10 cellular contexts compared by ENCODE assay signal in the genomic region with DNA sequence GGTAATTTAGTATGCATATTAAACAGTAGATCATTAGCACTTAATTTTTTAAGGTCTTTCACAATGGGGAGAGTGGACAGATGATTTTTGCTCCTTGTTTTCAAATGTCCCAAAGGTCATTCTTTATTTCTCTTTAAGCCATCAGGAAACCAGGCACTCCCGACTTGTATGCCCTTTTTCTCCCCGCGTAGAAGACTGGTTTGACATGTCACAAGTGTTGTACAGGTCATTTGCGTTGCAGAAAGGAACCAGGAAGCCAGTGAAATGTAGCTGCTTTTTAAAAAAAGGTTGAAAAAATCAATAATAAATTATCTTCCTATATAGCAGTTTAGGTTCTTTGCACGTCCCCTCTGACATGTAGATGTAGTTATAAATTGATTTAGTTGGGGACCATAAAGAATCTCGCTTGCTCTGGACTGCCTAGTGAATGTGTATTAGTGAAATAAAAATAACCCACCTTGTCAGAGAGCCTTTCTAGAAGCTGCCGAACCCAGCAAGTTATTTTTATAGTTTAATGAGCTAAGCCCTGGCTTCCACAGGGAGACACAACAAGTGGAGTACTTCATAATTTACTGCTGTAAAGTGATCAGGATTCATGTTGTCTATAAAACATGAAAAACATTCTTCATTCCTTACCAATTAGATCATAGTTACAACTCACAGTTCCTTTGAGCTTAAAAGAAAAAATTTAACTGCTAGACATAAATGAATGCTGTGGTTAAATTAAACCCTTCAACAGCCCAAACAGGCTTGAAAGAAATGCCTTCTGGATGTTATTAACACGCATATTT.
DNase-seq lines count a peak whose midpoint lies in the region; ATAC-seq and TF ChIP-seq lines count a peak whose summit lies in the region.
"Had no signal": no experiment of that assay in that cellular context is flagged by ENCODE, and none has a peak within 500 bp of the region (broad histone marks: within the 10 kb centered on the region; RNA-seq: fewer than 3 reads in every experiment).

No MANE protein-coding gene starts in this region.

- no peak overlapping the region for H3K9ac ChIP-seq in SK-N-SH
- peak overlapping the region; percentile 57 to 68 (median 66) for H3K9ac ChIP-seq in skeletal muscle tissue (ENCODE audit: low read depth in 1 of 3, low read length in 3 of 3)

- peak overlapping the region; percentile 44 to 65; a peak in 2 of 4 replicates for H3K27ac ChIP-seq in SK-N-SH (ENCODE audit: low read depth in 2 of 2, low read length in 1 of 2)
- peak overlapping the region; percentile 79 for H3K27ac ChIP-seq in skeletal muscle tissue (ENCODE audit: low read depth, low read length)

- no peaks in the 10 kb centered on the region for H3K79me2 ChIP-seq in SK-N-SH (ENCODE audit: insufficient read depth)

- no peaks in the 10 kb centered on the region for H3K9me2 ChIP-seq in SK-N-SH

- H3F3A ChIP-seq in SK-N-SH (replicated peaks; ENCODE audit: insufficient read depth), result no peaks in the 10 kb centered on the region

- H3K4me3 ChIP-seq in SK-N-SH (ENCODE audit: low read depth in 2 of 2, low read length in 1 of 2) (no peak overlapping the region), skeletal muscle tissue (ENCODE audit: low read length in 3 of 3) (peak overlapping the region; percentile 13 to 57 (median 41))

- peak; percentile 85 for DNase-seq in HFFc6
- no peak for DNase-seq in SK-N-SH
- no peak for DNase-seq in Right ventricle myocardium superior
- no peak for DNase-seq in NCI-H2171 (lab: John Stamatoyannopoulos, UW)
- no peak for DNase-seq in 8988T
- DNase-seq: activated CD4-positive, alpha-beta T cell treated with anti-CD3 and anti-CD28 coated beads, Interleukin-2, amount 10 ng/mL, durations not matched to agents 24 days and 14 days; central memory CD4-positive, alpha-beta T cell; NCI-H2029 treated with DMSO at 0.1 percent for 48 hours had no signal

- no peaks in the 10 kb centered on the region; a peak in 2 of 4 replicates for H3K4me1 ChIP-seq in SK-N-SH (ENCODE audit: control insufficient read depth in 1 of 2, insufficient read depth in 2 of 2, low read depth in 1 of 2, low read length in 1 of 2)
- peaks cover 4 to 7% (median 5%) of the 10 kb centered on the region in 3 donors for H3K4me1 ChIP-seq in skeletal muscle tissue (ENCODE audit: control insufficient read depth in 3 of 3, insufficient read depth in 3 of 3, low read length in 3 of 3)

- peak overlapping the region; percentile 55 for H3K4me3 Mint-ChIP-seq in HFFc6
- H3K4me3 Mint-ChIP-seq: activated CD4-positive, alpha-beta T cell treated with anti-CD3 and anti-CD28 coated beads, Interleukin-2, amount 10 ng/mL, durations not matched to agents 24 days and 14 days had no signal

- TF ChIP-seq CTCF in HFFc6 (IDR thresholded peaks at IDR 0.05) (no peak), SK-N-SH (IDR thresholded peaks at IDR 0.05) (no peak)

- H3K4me2 ChIP-seq in SK-N-SH, result no peak overlapping the region; the same call in 1 of the 2 replicates

- H3K27me3 ChIP-seq in SK-N-SH (ENCODE audit: insufficient read depth) (no peaks in the 10 kb centered on the region), skeletal muscle tissue (ENCODE audit: control insufficient read depth in 3 of 3, insufficient read depth in 3 of 3, low read length in 3 of 3) (no peaks in the 10 kb centered on the region)

- intact Hi-C loops in Right ventricle myocardium superior (cut with DNase I), result no loop called here

- TF ChIP-seq EP300 in SK-N-SH (IDR thresholded peaks at IDR 0.05; ENCODE audit: borderline replicate concordance in 1 of 2, low read depth in 1 of 2, low read length in 1 of 2), result peak in 1 of 2 experiments; percentile 74; a peak in 2 of 4 replicates

- 65% methylated on average over 8 of the region's 8 CpGs for WGBS in SK-N-SH (ENCODE audit: low lambda C conversion rate)

- peaks cover 22% of the 10 kb centered on the region for H3K4me1 Mint-ChIP-seq in HFFc6 (ENCODE audit: low read depth)
- H3K4me1 Mint-ChIP-seq: activated CD4-positive, alpha-beta T cell treated with anti-CD3 and anti-CD28 coated beads, Interleukin-2, amount 10 ng/mL, durations not matched to agents 24 days and 14 days had no signal

- CTCF ChIA-PET in SK-N-SH (lab: Yijun Ruan, JAX), result no interaction called here

- peak; percentile 93 for ATAC-seq in Right ventricle myocardium superior (ENCODE audit: poor library complexity)
- no peak for ATAC-seq in HG02610 (IDR thresholded peaks at IDR 0.05; ENCODE audit: unreplicated experiment)

- no peak for TF ChIP-seq RAD21 in SK-N-SH (IDR thresholded peaks at IDR 0.05; ENCODE audit: low read length)

- H2AFZ ChIP-seq in SK-N-SH (ENCODE audit: low read depth), result peak overlapping the region; percentile 31; the same call in 1 of the 2 replicates

- no peaks in the 10 kb centered on the region for H3K27me3 Mint-ChIP-seq in HFFc6 (ENCODE audit: insufficient read depth)
- H3K27me3 Mint-ChIP-seq: activated CD4-positive, alpha-beta T cell treated with anti-CD3 and anti-CD28 coated beads, Interleukin-2, amount 10 ng/mL, durations not matched to agents 24 days and 14 days had no signal

- no peaks in the 10 kb centered on the region for H4K20me1 ChIP-seq in SK-N-SH (ENCODE audit: insufficient read depth)

- H3K9me3 ChIP-seq in SK-N-SH (no peaks in the 10 kb centered on the region), skeletal muscle tissue (ENCODE audit: control insufficient read depth in 3 of 3, low read length in 3 of 3) (peaks cover 0 to 3% (median 0%) of the 10 kb centered on the region in 3 donors)

- H3K36me3 ChIP-seq in SK-N-SH (replicated peaks in 1 of 2; ENCODE audit: control insufficient read depth in 1 of 2, insufficient read depth in 2 of 2, low read length in 1 of 2), result no peaks in the 10 kb centered on the region
- H3K36me3 ChIP-seq in skeletal muscle tissue (ENCODE audit: control insufficient read depth in 3 of 3, insufficient read depth in 3 of 3, low read length in 3 of 3), result no peaks in the 10 kb centered on the region

- peaks cover 20% of the 10 kb centered on the region for H3K36me3 Mint-ChIP-seq in HFFc6 (ENCODE audit: low read depth)

- no peak overlapping the region for H3K27ac Mint-ChIP-seq in HFFc6
- H3K27ac Mint-ChIP-seq: activated CD4-positive, alpha-beta T cell treated with anti-CD3 and anti-CD28 coated beads, Interleukin-2, amount 10 ng/mL, durations not matched to agents 24 days and 14 days had no signal

- POLR2A ChIA-PET in SK-N-SH (lab: Yijun Ruan, JAX), result no interaction called here

- peaks cover 19% of the 10 kb centered on the region for H3K9me3 Mint-ChIP-seq in HFFc6
- H3K9me3 Mint-ChIP-seq: activated CD4-positive, alpha-beta T cell treated with anti-CD3 and anti-CD28 coated beads, Interleukin-2, amount 10 ng/mL, durations not matched to agents 24 days and 14 days had no signal

TF ChIP-seq in SK-N-SH, 30 proteins besides CTCF, POLR2A, EP300 and RAD21 (continues in another document):
- TF ChIP-seq RFX5 (IDR thresholded peaks at IDR 0.05; ENCODE audit: low read length) (no peak), TCF12 (IDR thresholded peaks at IDR 0.05) (peak; percentile 86), ELF1 (IDR thresholded peaks at IDR 0.05) (no peak), SIN3A (IDR thresholded peaks at IDR 0.05; ENCODE audit: borderline replicate concordance, low read depth, low read length) (no peak), SMC3 (IDR thresholded peaks at IDR 0.05; ENCODE audit: low read depth, low read length) (no peak), MEF2A (IDR thresholded peaks at IDR 0.05; ENCODE audit: borderline replicate concordance, low read depth) (peak; percentile 63; the same call in 1 of the 2 replicates), GABPA (IDR thresholded peaks at IDR 0.05; ENCODE audit: low read depth) (no peak), FOXJ3 (CRISPR knock-in tag; IDR thresholded peaks at IDR 0.05) (no peak), TAF1 (IDR thresholded peaks at IDR 0.05; ENCODE audit: borderline replicate concordance, low read depth, low read length) (no peak), GATA2 (CRISPR knock-in tag; IDR thresholded peaks at IDR 0.05) (no peak), USF2 (IDR thresholded peaks at IDR 0.05; ENCODE audit: borderline replicate concordance, low read depth, low read length) (no peak), FOSL2 (IDR thresholded peaks at IDR 0.05; ENCODE audit: borderline replicate concordance, low read depth) (0 out of 2 replicates have a peak, but pooled peaks have one; percentile 17), NRF1 (IDR thresholded peaks at IDR 0.05; ENCODE audit: low read depth, low read length) (no peak)
- TF ChIP-seq, protein P1, sequence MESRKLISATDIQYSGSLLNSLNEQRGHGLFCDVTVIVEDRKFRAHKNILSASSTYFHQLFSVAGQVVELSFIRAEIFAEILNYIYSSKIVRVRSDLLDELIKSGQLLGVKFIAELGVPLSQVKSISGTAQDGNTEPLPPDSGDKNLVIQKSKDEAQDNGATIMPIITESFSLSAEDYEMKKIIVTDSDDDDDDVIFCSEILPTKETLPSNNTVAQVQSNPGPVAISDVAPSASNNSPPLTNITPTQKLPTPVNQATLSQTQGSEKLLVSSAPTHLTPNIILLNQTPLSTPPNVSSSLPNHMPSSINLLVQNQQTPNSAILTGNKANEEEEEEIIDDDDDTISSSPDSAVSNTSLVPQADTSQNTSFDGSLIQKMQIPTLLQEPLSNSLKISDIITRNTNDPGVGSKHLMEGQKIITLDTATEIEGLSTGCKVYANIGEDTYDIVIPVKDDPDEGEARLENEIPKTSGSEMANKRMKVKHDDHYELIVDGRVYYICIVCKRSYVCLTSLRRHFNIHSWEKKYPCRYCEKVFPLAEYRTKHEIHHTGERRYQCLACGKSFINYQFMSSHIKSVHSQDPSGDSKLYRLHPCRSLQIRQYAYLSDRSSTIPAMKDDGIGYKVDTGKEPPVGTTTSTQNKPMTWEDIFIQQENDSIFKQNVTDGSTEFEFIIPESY (IDR thresholded peaks at IDR 0.05; ENCODE audit: borderline replicate concordance, low read depth), result no peak
- TF ChIP-seq, protein P2, sequence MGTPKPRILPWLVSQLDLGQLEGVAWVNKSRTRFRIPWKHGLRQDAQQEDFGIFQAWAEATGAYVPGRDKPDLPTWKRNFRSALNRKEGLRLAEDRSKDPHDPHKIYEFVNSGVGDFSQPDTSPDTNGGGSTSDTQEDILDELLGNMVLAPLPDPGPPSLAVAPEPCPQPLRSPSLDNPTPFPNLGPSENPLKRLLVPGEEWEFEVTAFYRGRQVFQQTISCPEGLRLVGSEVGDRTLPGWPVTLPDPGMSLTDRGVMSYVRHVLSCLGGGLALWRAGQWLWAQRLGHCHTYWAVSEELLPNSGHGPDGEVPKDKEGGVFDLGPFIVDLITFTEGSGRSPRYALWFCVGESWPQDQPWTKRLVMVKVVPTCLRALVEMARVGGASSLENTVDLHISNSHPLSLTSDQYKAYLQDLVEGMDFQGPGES (IDR thresholded peaks at IDR 0.05; ENCODE audit: low read depth, low read length), result no peak

Comparison
In these comparisons a context has a peak if more than half of its experiments do, and no peak if none do; other contexts are left out.
1. H3K4me3 ChIP-seq: peak in skeletal muscle tissue (3 of 3); none in SK-N-SH (0 of 2).